ENCODE assay signal across 12 cellular contexts in the genomic region with DNA sequence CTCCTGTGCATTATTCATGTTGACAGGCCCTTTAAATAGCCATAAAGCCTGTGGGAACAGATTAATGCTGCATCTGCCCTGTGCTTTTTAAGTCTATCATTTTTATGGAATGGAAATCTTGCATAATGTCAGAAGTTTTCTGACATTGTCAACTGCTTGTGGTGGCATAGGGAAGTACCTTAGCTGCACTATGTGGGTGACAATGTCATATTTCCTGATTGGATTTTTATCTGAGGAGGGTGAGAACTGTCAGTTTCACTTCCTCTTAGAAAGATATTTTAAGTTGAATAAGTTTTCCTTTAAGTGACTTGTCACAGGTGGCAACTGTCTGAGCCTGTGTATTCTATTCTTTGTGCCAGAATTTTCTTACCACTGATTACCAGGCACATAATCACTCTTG.
A peak's percentile ranks its signal among the peaks of the same experiment; 100 is the strongest.
DNase-seq lines count a peak whose midpoint lies in the region; ATAC-seq and TF ChIP-seq lines count a peak whose summit lies in the region.
"Had no signal": no experiment of that assay in that cellular context is flagged by ENCODE, and none has a peak within 500 bp of the region (broad histone marks: within the 10 kb centered on the region; RNA-seq: fewer than 3 reads in every experiment).

No MANE protein-coding gene starts in this region.

- no peak for TF ChIP-seq EP300 in sigmoid colon (IDR thresholded peaks at IDR 0.05)

- no peak for TF ChIP-seq POLR2A in sigmoid colon (IDR thresholded peaks at IDR 0.05)

- H3K27me3 ChIP-seq in foreskin keratinocyte (no peaks in the 10 kb centered on the region), sigmoid colon (no peaks in the 10 kb centered on the region)
- H3K27me3 ChIP-seq: heart right ventricle had no signal

- ATAC-seq in HG03064 (IDR thresholded peaks at IDR 0.05; ENCODE audit: low read depth, unreplicated experiment) = peak; percentile 97
- ATAC-seq in foreskin keratinocyte = no peak

- H3K9me3 ChIP-seq in sigmoid colon = no peaks in the 10 kb centered on the region
- H3K9me3 ChIP-seq: heart right ventricle had no signal

- intact Hi-C loops in sigmoid colon (cut with DNase I) = no loop called here

- H3K27ac ChIP-seq in foreskin keratinocyte (no peak overlapping the region), sigmoid colon (no peak overlapping the region)
- H3K27ac ChIP-seq: heart right ventricle had no signal

- H3K4me1 ChIP-seq in foreskin keratinocyte (no peaks in the 10 kb centered on the region), sigmoid colon (peaks cover 0 to 23% (median 15%) of the 10 kb centered on the region in 4 donors)

- H3K4me3 ChIP-seq in sigmoid colon = no peak overlapping the region
- H3K4me3 ChIP-seq: heart right ventricle had no signal

- DNase-seq in AML-193 (lab: John Stamatoyannopoulos, UW) (peak; percentile 86 to 90), GM19240 (ENCODE audit: insufficient read length, low spot score) (peak; percentile 13), SIG-M5 treated with dmso at 0.1 percent for 504 hours (lab: John Stamatoyannopoulos, UW; ENCODE audit: unreplicated experiment) (peak; percentile 96), NCI-H82 treated with DMSO at 0.1 percent for 48 hours (lab: John Stamatoyannopoulos, UW; ENCODE audit: unreplicated experiment) (no peak), foreskin keratinocyte (no peak), sigmoid colon (no peak)
- no peak for DNase-seq in activated naive CD4-positive, alpha-beta T cell (lab: John Stamatoyannopoulos, UW)
- DNase-seq: activated naive CD4-positive, alpha-beta T cell treated with anti-CD3 and anti-CD28 coated beads for 36 hours; heart right ventricle; NCI-H1694; stimulated activated CD4-positive, alpha-beta T cell treated with anti-CD3 and anti-CD28 coated beads, Interleukin-4, amount 100 ng/mL, for 4 hours had no signal

- no peaks in the 10 kb centered on the region for H3K36me3 ChIP-seq in sigmoid colon
- H3K36me3 ChIP-seq: heart right ventricle had no signal

- no peak for TF ChIP-seq CTCF in foreskin keratinocyte (conservative IDR thresholded peaks at IDR 0.05)
- TF ChIP-seq CTCF in sigmoid colon (IDR thresholded peaks at IDR 0.05) = no peak

Comparison
In these comparisons a context has a peak if more than half of its experiments do, and no peak if none do; other contexts are left out.
1. DNase-seq: peak in AML-193 (2 of 2), GM19240 (single experiment) and SIG-M5 treated with dmso at 0.1 percent for 504 hours (single experiment); none in NCI-H82 treated with DMSO at 0.1 percent for 48 hours (single experiment), foreskin keratinocyte (0 of 2), activated naive CD4-positive, alpha-beta T cell (0 of 4) and sigmoid colon (single experiment).